ENCODE assay signal across 25 cellular contexts in the genomic region with DNA sequence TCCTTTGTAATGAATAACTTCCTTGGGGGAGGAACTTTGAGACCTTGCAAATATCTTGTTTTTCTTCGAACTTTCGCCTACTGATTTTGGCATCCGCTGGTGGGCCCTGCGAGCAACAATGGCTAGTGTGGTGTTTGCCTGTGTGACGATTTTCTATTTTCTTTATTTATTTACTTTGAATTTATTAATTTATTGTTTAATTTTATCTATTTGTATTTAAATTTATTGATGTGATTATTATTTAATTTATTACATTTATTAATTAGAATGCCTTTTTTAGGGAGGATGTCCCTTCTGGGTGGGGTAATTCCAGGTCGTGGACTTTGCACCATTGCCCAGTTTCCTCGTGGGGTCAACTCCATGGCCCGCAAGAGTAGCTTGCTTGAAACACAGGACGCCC.
DNase-seq lines count a peak whose midpoint lies in the region; ATAC-seq and TF ChIP-seq lines count a peak whose summit lies in the region.
"Had no signal": no experiment of that assay in that cellular context is flagged by ENCODE, and none has a peak within 500 bp of the region (broad histone marks: within the 10 kb centered on the region; RNA-seq: fewer than 3 reads in every experiment).

No MANE protein-coding gene starts in this region.

- no peak overlapping the region for H2BK5ac ChIP-seq in mesendoderm (ENCODE audit: low read length)

- CTCF ChIA-PET in WTC11 (lab: Charles Lee), result interaction anchor here (0.9 kb wide), 1 partner anchor 151 kb away, joined by 7 read pairs; no protein-coding TSS in a partner anchor

- no peak overlapping the region for H2AK5ac ChIP-seq in mesendoderm (ENCODE audit: low read length)

- no peak overlapping the region for H2BK15ac ChIP-seq in mesendoderm (replicated peaks; ENCODE audit: low read depth)

- H3K27me3 ChIP-seq in mesendoderm (ENCODE audit: insufficient read depth, low read length, poor library complexity) (no peaks in the 10 kb centered on the region), right cardiac atrium (ENCODE audit: control insufficient read depth, insufficient read depth) (no peaks in the 10 kb centered on the region)
- H3K27me3 ChIP-seq: BE2C, BLaER1 had no signal

- H3K4me1 Mint-ChIP-seq in WTC11, result peaks cover 42% of the 10 kb centered on the region
- H3K4me1 Mint-ChIP-seq in glutamatergic neuron (ENCODE audit: low read depth, unreplicated experiment), result peaks cover 10% of the 10 kb centered on the region
- H3K4me1 Mint-ChIP-seq: CD14-positive monocyte; CD4-positive, alpha-beta memory T cell; CD4-positive, CD25-positive, alpha-beta regulatory T cell; CD8-positive, alpha-beta memory T cell had no signal

- no peak overlapping the region for H3K4me3 ChIP-seq in mesendoderm (ENCODE audit: low read length)
- no peak overlapping the region for H3K4me3 ChIP-seq in right cardiac atrium (ENCODE audit: low read length)
- H3K4me3 ChIP-seq: BLaER1, GM12878 had no signal

- no peak overlapping the region for H4K5ac ChIP-seq in mesendoderm (ENCODE audit: low read length)

- peak overlapping the region; percentile 6 for H3K23ac ChIP-seq in mesendoderm (ENCODE audit: low read length)

- H3K4me3 Mint-ChIP-seq in WTC11, result no peak overlapping the region
- no peak overlapping the region for H3K4me3 Mint-ChIP-seq in glutamatergic neuron (ENCODE audit: unreplicated experiment)
- H3K4me3 Mint-ChIP-seq: CD14-positive monocyte; CD4-positive, alpha-beta memory T cell; CD4-positive, CD25-positive, alpha-beta regulatory T cell; CD8-positive, alpha-beta memory T cell had no signal

- H3K9me3 Mint-ChIP-seq in WTC11 (peaks cover 8% of the 10 kb centered on the region), glutamatergic neuron (ENCODE audit: unreplicated experiment) (no peaks in the 10 kb centered on the region)
- H3K9me3 Mint-ChIP-seq: CD4-positive, alpha-beta memory T cell; CD4-positive, CD25-positive, alpha-beta regulatory T cell; CD8-positive, alpha-beta memory T cell had no signal

- H3K9ac ChIP-seq in mesendoderm (ENCODE audit: low read length), result no peak overlapping the region
- H3K9ac ChIP-seq: BLaER1 had no signal

- no peak for ATAC-seq in WTC11
- no peak for ATAC-seq in GM18519 (IDR thresholded peaks at IDR 0.05; ENCODE audit: low FRiP score, unreplicated experiment)
- no peak for ATAC-seq in right cardiac atrium
- no peak for ATAC-seq in HG02970 (IDR thresholded peaks at IDR 0.05; ENCODE audit: low FRiP score, unreplicated experiment)
- ATAC-seq: GM12878 had no signal

- no peak overlapping the region for H3K4ac ChIP-seq in mesendoderm (ENCODE audit: low read depth, low read length)

- H3K79me1 ChIP-seq in mesendoderm (ENCODE audit: low read length), result no peaks in the 10 kb centered on the region

- no peaks in the 10 kb centered on the region for H3K79me2 ChIP-seq in mesendoderm (ENCODE audit: control insufficient read depth, insufficient read depth, low read length)

- H3K9me3 ChIP-seq in right cardiac atrium (ENCODE audit: control insufficient read depth, low read length), result no peaks in the 10 kb centered on the region
- H3K9me3 ChIP-seq: BE2C had no signal

- H2BK120ac ChIP-seq in mesendoderm (ENCODE audit: low read depth, low read length), result no peak overlapping the region

- no peak overlapping the region for H3K4me2 ChIP-seq in mesendoderm (ENCODE audit: low read length)
- H3K4me2 ChIP-seq: BLaER1 had no signal

- H3K18ac ChIP-seq in mesendoderm (ENCODE audit: low read length), result no peak overlapping the region

- TF ChIP-seq CTCF in WTC11 (IDR thresholded peaks at IDR 0.05), result no peak
- no peak for TF ChIP-seq CTCF in glutamatergic neuron (IDR thresholded peaks at IDR 0.05; ENCODE audit: partially characterized antibody, unreplicated experiment)

- H3K4me1 ChIP-seq in mesendoderm (ENCODE audit: control insufficient read depth, low read depth, low read length) (peaks cover 4% of the 10 kb centered on the region), right cardiac atrium (ENCODE audit: control insufficient read depth, insufficient read depth, low read length) (no peaks in the 10 kb centered on the region)
- H3K4me1 ChIP-seq: BE2C had no signal

- H3K27me3 Mint-ChIP-seq in WTC11 (ENCODE audit: low read depth), result peaks cover 13% of the 10 kb centered on the region
- H3K27me3 Mint-ChIP-seq in glutamatergic neuron (ENCODE audit: unreplicated experiment), result peaks cover 2% of the 10 kb centered on the region

- H3K27ac Mint-ChIP-seq in WTC11 (peak overlapping the region; percentile 75; the same call in 1 of the 2 replicates), glutamatergic neuron (ENCODE audit: unreplicated experiment) (peak overlapping the region; percentile 77)
- H3K27ac Mint-ChIP-seq: CD14-positive monocyte; CD4-positive, alpha-beta memory T cell; CD4-positive, CD25-positive, alpha-beta regulatory T cell; CD8-positive, alpha-beta memory T cell had no signal

- intact Hi-C loops in right cardiac atrium (cut with DNase I), result no loop called here

- H3K27ac ChIP-seq in mesendoderm (ENCODE audit: low read depth, low read length) (no peak overlapping the region), right cardiac atrium (ENCODE audit: low read length) (no peak overlapping the region)
- H3K27ac ChIP-seq: BLaER1 had no signal

- no peak overlapping the region for H4K8ac ChIP-seq in mesendoderm (ENCODE audit: low read depth, low read length)

- POLR2A ChIA-PET in WTC11 (lab: Charles Lee), result no interaction called here

- DNase-seq in WTC11 (ENCODE audit: low spot score) (no peak), glutamatergic neuron (no peak), mesendoderm (no peak), right cardiac atrium (no peak)
- no peak for DNase-seq in activated CD4-positive, alpha-beta T cell treated with anti-CD3 and anti-CD28 coated beads, Interleukin-2, amount 50 U/mL, for 1 hour
- DNase-seq: 8988T; ACHN; BE2C; C1 segment of cervical spinal cord; CD4-positive, alpha-beta memory T cell; CD4-positive, CD25-positive, alpha-beta regulatory T cell; CD8-positive, alpha-beta memory T cell; COR-L47; DMS 273 treated with DMSO at 0.1 percent for 48 hours; DMS153; DMS53; DMS79; DND-41; EL; GDM1 had no signal

- H3K56ac ChIP-seq in mesendoderm (ENCODE audit: low read length), result no peak overlapping the region

- no peaks in the 10 kb centered on the region for H3K36me3 ChIP-seq in mesendoderm (ENCODE audit: control insufficient read depth, insufficient read depth, low read length)
- H3K36me3 ChIP-seq: BE2C, BLaER1 had no signal

- WGBS in mesendoderm (ENCODE audit: extremely low coverage, insufficient coverage, low lambda C conversion rate), result no CpG with 5 or more reads among the region's 9 CpGs
- 86% methylated on average over 9 of the region's 9 CpGs for WGBS in right cardiac atrium

- H3K36me3 Mint-ChIP-seq in WTC11 (0 out of 2 replicates have a peak, but pooled peaks cover 4% of the 10 kb centered on the region), glutamatergic neuron (ENCODE audit: unreplicated experiment) (no peaks in the 10 kb centered on the region)
- H3K36me3 Mint-ChIP-seq: CD14-positive monocyte; CD4-positive, alpha-beta memory T cell; CD4-positive, CD25-positive, alpha-beta regulatory T cell; CD8-positive, alpha-beta memory T cell had no signal

TF ChIP-seq in WTC11, 78 proteins besides CTCF, POLR2A, EP300 and RAD21:
- TF ChIP-seq HMGA2 (CRISPR knock-in tag; IDR thresholded peaks at IDR 0.05) (peak; percentile 92), JUN (CRISPR knock-in tag; IDR thresholded peaks at IDR 0.05) (no peak), ELF4 (CRISPR knock-in tag; IDR thresholded peaks at IDR 0.05; ENCODE audit: low read depth) (no peak), EMX1 (CRISPR knock-in tag; IDR thresholded peaks at IDR 0.05) (no peak), GRHL2 (CRISPR knock-in tag; IDR thresholded peaks at IDR 0.05; ENCODE audit: insufficient replicate concordance, severe bottlenecking) (no peak)
- TF ChIP-seq, protein P1, sequence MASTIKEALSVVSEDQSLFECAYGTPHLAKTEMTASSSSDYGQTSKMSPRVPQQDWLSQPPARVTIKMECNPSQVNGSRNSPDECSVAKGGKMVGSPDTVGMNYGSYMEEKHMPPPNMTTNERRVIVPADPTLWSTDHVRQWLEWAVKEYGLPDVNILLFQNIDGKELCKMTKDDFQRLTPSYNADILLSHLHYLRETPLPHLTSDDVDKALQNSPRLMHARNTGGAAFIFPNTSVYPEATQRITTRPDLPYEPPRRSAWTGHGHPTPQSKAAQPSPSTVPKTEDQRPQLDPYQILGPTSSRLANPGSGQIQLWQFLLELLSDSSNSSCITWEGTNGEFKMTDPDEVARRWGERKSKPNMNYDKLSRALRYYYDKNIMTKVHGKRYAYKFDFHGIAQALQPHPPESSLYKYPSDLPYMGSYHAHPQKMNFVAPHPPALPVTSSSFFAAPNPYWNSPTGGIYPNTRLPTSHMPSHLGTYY (CRISPR knock-in tag; IDR thresholded peaks at IDR 0.05), result no peak
- TF ChIP-seq, protein P2, sequence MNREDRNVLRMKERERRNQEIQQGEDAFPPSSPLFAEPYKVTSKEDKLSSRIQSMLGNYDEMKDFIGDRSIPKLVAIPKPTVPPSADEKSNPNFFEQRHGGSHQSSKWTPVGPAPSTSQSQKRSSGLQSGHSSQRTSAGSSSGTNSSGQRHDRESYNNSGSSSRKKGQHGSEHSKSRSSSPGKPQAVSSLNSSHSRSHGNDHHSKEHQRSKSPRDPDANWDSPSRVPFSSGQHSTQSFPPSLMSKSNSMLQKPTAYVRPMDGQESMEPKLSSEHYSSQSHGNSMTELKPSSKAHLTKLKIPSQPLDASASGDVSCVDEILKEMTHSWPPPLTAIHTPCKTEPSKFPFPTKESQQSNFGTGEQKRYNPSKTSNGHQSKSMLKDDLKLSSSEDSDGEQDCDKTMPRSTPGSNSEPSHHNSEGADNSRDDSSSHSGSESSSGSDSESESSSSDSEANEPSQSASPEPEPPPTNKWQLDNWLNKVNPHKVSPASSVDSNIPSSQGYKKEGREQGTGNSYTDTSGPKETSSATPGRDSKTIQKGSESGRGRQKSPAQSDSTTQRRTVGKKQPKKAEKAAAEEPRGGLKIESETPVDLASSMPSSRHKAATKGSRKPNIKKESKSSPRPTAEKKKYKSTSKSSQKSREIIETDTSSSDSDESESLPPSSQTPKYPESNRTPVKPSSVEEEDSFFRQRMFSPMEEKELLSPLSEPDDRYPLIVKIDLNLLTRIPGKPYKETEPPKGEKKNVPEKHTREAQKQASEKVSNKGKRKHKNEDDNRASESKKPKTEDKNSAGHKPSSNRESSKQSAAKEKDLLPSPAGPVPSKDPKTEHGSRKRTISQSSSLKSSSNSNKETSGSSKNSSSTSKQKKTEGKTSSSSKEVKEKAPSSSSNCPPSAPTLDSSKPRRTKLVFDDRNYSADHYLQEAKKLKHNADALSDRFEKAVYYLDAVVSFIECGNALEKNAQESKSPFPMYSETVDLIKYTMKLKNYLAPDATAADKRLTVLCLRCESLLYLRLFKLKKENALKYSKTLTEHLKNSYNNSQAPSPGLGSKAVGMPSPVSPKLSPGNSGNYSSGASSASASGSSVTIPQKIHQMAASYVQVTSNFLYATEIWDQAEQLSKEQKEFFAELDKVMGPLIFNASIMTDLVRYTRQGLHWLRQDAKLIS (CRISPR knock-in tag; IDR thresholded peaks at IDR 0.05; ENCODE audit: borderline replicate concordance), result no peak
